8 cellular contexts compared by ENCODE assay signal in genomic region chr19:49592486-49593232, GRCh38. TPM values are rescaled to one million over a fixed set of nuclear protein-coding genes. Genes with fewer than 3 reads are reported as not detected.
DNase-seq lines count a peak whose midpoint lies in the region; ATAC-seq and TF ChIP-seq lines count a peak whose summit lies in the region.

No MANE protein-coding gene starts in this region.

- intact Hi-C loops in heart left ventricle (cut with DNase I) (loop anchor here in 7 of 10 donors (1.0 to 10.0 kb wide), 6 partner anchors 45 to 85 kb away; partner anchors contain the start of genes PRMT1 (in 3 of the 7) and RRAS (in 1 of the 7)), cardiac septum (cut with DNase I) (loop anchor here (5.0 kb wide), 1 partner anchor 85 kb away; the partner anchor contains the start of gene PRMT1), colonic mucosa (cut with DNase I) (loop anchor here (5.0 kb wide), 1 partner anchor 45 kb away; no protein-coding TSS in a partner anchor)

- H3K36me3 ChIP-seq in heart left ventricle (peaks cover 0 to 40% (median 35%) of the 10 kb centered on the region in 9 donors), colonic mucosa (peaks cover 5% of the 10 kb centered on the region), muscle layer of duodenum (ENCODE audit: control insufficient read depth in 1 of 2, insufficient read depth in 2 of 2, low read length in 2 of 2) (peaks cover 6 to 32% of the 10 kb centered on the region in 2 donors)

- 7 to 15% (median 12%) methylated on average over 23 to 28 of the region's 28 CpGs for WGBS in heart left ventricle, 4 donors

- H3K9ac ChIP-seq in colonic mucosa (ENCODE audit: low read depth in 2 of 2, low read length in 2 of 2), result peak overlapping the region; percentile 69 to 92

- DNase-seq in heart left ventricle (no peak), cardiac septum (ENCODE audit: low spot score) (no peak), RPMI8226 (peak; percentile 16), colonic mucosa (peak; percentile 58)

- H3K4me3 ChIP-seq in heart left ventricle, result peak overlapping the region; percentile 68 to 96 (median 80)
- peak overlapping the region; percentile 74 for H3K4me3 ChIP-seq in colonic mucosa
- H3K4me3 ChIP-seq in muscle layer of duodenum (ENCODE audit: low read depth in 1 of 2, low read length in 2 of 2), result peak overlapping the region; percentile 75 to 83

- peak overlapping the region in 11 of 12 donors; percentile 35 to 99 (median 94) for H3K27ac ChIP-seq in heart left ventricle
- peak overlapping the region; percentile 91 for H3K27ac ChIP-seq in colonic mucosa
- H3K27ac ChIP-seq in muscle layer of duodenum (ENCODE audit: low read length), result no peak overlapping the region

- TF ChIP-seq CTCF in heart left ventricle (IDR thresholded peaks at IDR 0.05), result no peak
- no peak for TF ChIP-seq CTCF in colonic mucosa (IDR thresholded peaks at IDR 0.05)

- no peaks in the 10 kb centered on the region for H3K27me3 ChIP-seq in heart left ventricle
- no peaks in the 10 kb centered on the region for H3K27me3 ChIP-seq in colonic mucosa
- H3K27me3 ChIP-seq in muscle layer of duodenum (ENCODE audit: low read depth, low read length), result no peaks in the 10 kb centered on the region

- TF ChIP-seq POLR2A in heart left ventricle (IDR thresholded peaks at IDR 0.05), result no peak

- H3K9me3 ChIP-seq in heart left ventricle, result no peaks in the 10 kb centered on the region
- H3K9me3 ChIP-seq in colonic mucosa, result no peaks in the 10 kb centered on the region
- H3K9me3 ChIP-seq in muscle layer of duodenum (ENCODE audit: control insufficient read depth in 1 of 2, low read length in 2 of 2), result no peaks in the 10 kb centered on the region

- H3K4me1 ChIP-seq in heart left ventricle (peaks cover 5 to 35% (median 20%) of the 10 kb centered on the region in 12 donors), colonic mucosa (no peaks in the 10 kb centered on the region), muscle layer of duodenum (ENCODE audit: control insufficient read depth in 1 of 2, insufficient read depth in 2 of 2, low read length in 2 of 2) (peaks cover 7 to 23% of the 10 kb centered on the region in 2 donors)

- ATAC-seq in heart left ventricle (no peak), HG03378 (IDR thresholded peaks at IDR 0.05; ENCODE audit: unreplicated experiment) (no peak), HG03565 (IDR thresholded peaks at IDR 0.05; ENCODE audit: unreplicated experiment) (no peak), HG03354 (IDR thresholded peaks at IDR 0.05; ENCODE audit: poor library complexity, severe bottlenecking, unreplicated experiment) (no peak)

RNA-seq across cellular contexts. Expression of gene PRR12, which starts 1.7 kb away (rescaled TPM):
- total RNA-seq in heart left ventricle (10 to 100 TPM; 10.9 to 20.0 (median 15.5) TPM), cardiac septum (15.9 TPM), colonic mucosa (10 to 100 TPM; 17.5 to 33.1 TPM)
- 10 to 100 TPM in 1 of 2 donors, 1 to 10 TPM in 1; 8.0 to 13.6 TPM for polyA plus RNA-seq in heart left ventricle

RNA-seq across cellular contexts. Expression of gene PRRG2, which starts 11.5 kb away (rescaled TPM):
- total RNA-seq in heart left ventricle (1 to 10 TPM in 4 of 9 donors, under 1 TPM in 4, not detected in 1; 0.27 to 1.5 (median 0.88) TPM), cardiac septum (0.40 TPM), colonic mucosa (10 to 100 TPM; 16.2 to 20.2 TPM)
- 1 to 10 TPM in 1 of 2 donors, under 1 TPM in 1; 0.53 to 3.2 TPM for polyA plus RNA-seq in heart left ventricle

RNA-seq across cellular contexts. Expression of gene NOSIP, which starts 12.3 kb away (rescaled TPM):
- total RNA-seq in heart left ventricle (10 to 100 TPM; 37.3 to 67.2 (median 46.3) TPM), cardiac septum (34.5 TPM), colonic mucosa (10 to 100 TPM; 63.2 to 91.2 TPM)
- 10 to 100 TPM; 65.5 to 91.3 TPM for polyA plus RNA-seq in heart left ventricle

RNA-seq across cellular contexts. Expression of gene RRAS, which starts 47.3 kb away (rescaled TPM):
- total RNA-seq in heart left ventricle, result 100 to 1,000 TPM in 7 of 9 donors, 10 to 100 TPM in 2; 64.4 to 149 (median 110) TPM
- polyA plus RNA-seq in heart left ventricle, result 100 to 1,000 TPM; 133 to 177 TPM
- 171 TPM for total RNA-seq in cardiac septum
- total RNA-seq in colonic mucosa, result 10 to 100 TPM; 45.7 to 62.2 TPM

RNA-seq across cellular contexts. Expression of gene SCAF1, which starts 49.4 kb away (rescaled TPM):
- total RNA-seq in heart left ventricle (10 to 100 TPM; 24.5 to 52.8 (median 46.3) TPM), cardiac septum (53.1 TPM), colonic mucosa (10 to 100 TPM; 54.2 to 85.7 TPM)
- polyA plus RNA-seq in heart left ventricle, result 10 to 100 TPM; 26.9 to 28.2 TPM

Comparison
In these comparisons a context has a peak if more than half of its experiments do, and no peak if none do; other contexts are left out.
1. DNase-seq: peak in RPMI8226 (single experiment) and colonic mucosa (single experiment); none in heart left ventricle (0 of 5) and cardiac septum (single experiment).
2. RNA of gene PRRG2, which starts 11.5 kb away (total RNA-seq): 16.2 to 20.2 TPM in colonic mucosa; 0.27 to 1.5 TPM in heart left ventricle and 0.40 TPM in cardiac septum (single experiment); every median in the first group is over 4 times any median in the second.
3. Peak in every context shown above with its lines, with median percentiles within 50 percentile points of each other: H3K4me3 ChIP-seq.